ENCODE assay signal across 18 cellular contexts in genomic region chr4:149713031-149713430, GRCh38.
DNase-seq lines count a peak whose midpoint lies in the region; ATAC-seq and TF ChIP-seq lines count a peak whose summit lies in the region.
"Had no signal": no experiment of that assay in that cellular context is flagged by ENCODE, and none has a peak within 500 bp of the region (broad histone marks: within the 10 kb centered on the region; RNA-seq: fewer than 3 reads in every experiment).

No MANE protein-coding gene starts in this region.

- no peak overlapping the region for H3K18ac ChIP-seq in mesendoderm (ENCODE audit: low read length)

- H3K79me2 ChIP-seq in GM23338 (replicated peaks; ENCODE audit: insufficient read depth) (no peaks in the 10 kb centered on the region), mesendoderm (ENCODE audit: control insufficient read depth, insufficient read depth, low read length) (no peaks in the 10 kb centered on the region)

- H2BK5ac ChIP-seq in mesendoderm (ENCODE audit: low read length): no peak overlapping the region

- H3K4me3 ChIP-seq in GM23338 (no peak overlapping the region), endodermal cell (ENCODE audit: low read length) (no peak overlapping the region), mesendoderm (ENCODE audit: low read length) (no peak overlapping the region), testis (no peak overlapping the region)
- H3K4me3 ChIP-seq: BLaER1, GM12878 had no signal

- H3K4ac ChIP-seq in mesendoderm (ENCODE audit: low read depth, low read length): no peak overlapping the region

- H3K27ac Mint-ChIP-seq in GM23338: no peak overlapping the region
- H3K27ac Mint-ChIP-seq in endodermal cell: no peak overlapping the region
- H3K27ac Mint-ChIP-seq: B cell; CD4-positive, CD25-positive, alpha-beta regulatory T cell; CD8-positive, alpha-beta T cell had no signal

- no peak overlapping the region for H4K8ac ChIP-seq in mesendoderm (ENCODE audit: low read depth, low read length)

- H3K9me2 ChIP-seq in GM23338 (ENCODE audit: insufficient read depth): no peaks in the 10 kb centered on the region; the same call in 1 of the 2 replicates

- no peak overlapping the region for H3K56ac ChIP-seq in mesendoderm (ENCODE audit: low read length)

- H3K27me3 Mint-ChIP-seq in GM23338 (ENCODE audit: insufficient read depth, low read depth, poor library complexity) (no peaks in the 10 kb centered on the region), endodermal cell (ENCODE audit: insufficient read depth) (peaks cover 5% of the 10 kb centered on the region)
- H3K27me3 Mint-ChIP-seq: B cell; CD4-positive, CD25-positive, alpha-beta regulatory T cell had no signal

- no peak overlapping the region for H3K4me2 ChIP-seq in GM23338
- H3K4me2 ChIP-seq in mesendoderm (ENCODE audit: low read length): no peak overlapping the region
- H3K4me2 ChIP-seq: BLaER1 had no signal

- H2BK120ac ChIP-seq in mesendoderm (ENCODE audit: low read depth, low read length): no peak overlapping the region

- WGBS in endodermal cell (ENCODE audit: insufficient coverage in 1 of 2, insufficient read length in 1 of 2), 2 experiments: 49 to 69% methylated on average over 3 of the region's 3 CpGs
- WGBS in mesendoderm (ENCODE audit: extremely low coverage, insufficient coverage, low lambda C conversion rate): no CpG with 5 or more reads among the region's 3 CpGs
- WGBS in testis, 2 donors: 77 to 78% methylated on average over 3 of the region's 3 CpGs

- H3K9me3 Mint-ChIP-seq in GM23338 (peaks cover 22% of the 10 kb centered on the region), endodermal cell (peaks cover 4% of the 10 kb centered on the region)
- H3K9me3 Mint-ChIP-seq: CD8-positive, alpha-beta T cell had no signal

- H2AFZ ChIP-seq in GM23338: no peak overlapping the region

- H3K27ac ChIP-seq in GM23338 (ENCODE audit: low read depth): no peak overlapping the region
- no peak overlapping the region for H3K27ac ChIP-seq in endodermal cell (ENCODE audit: low read depth, low read length)
- H3K27ac ChIP-seq in mesendoderm (ENCODE audit: low read depth, low read length): no peak overlapping the region
- no peak overlapping the region for H3K27ac ChIP-seq in testis
- H3K27ac ChIP-seq: 22Rv1, BLaER1, C4-2B had no signal

- DNase-seq in GM23338 (ENCODE audit: low spot score): peak; percentile 7
- DNase-seq in endodermal cell: peak; percentile 80
- peak; percentile 61 for DNase-seq in mesendoderm
- DNase-seq in testis: no peak
- no peak for DNase-seq in stimulated activated CD4-positive, alpha-beta T cell treated with anti-CD3 and anti-CD28 coated beads, Interleukin-15, amount 100 ng/mL, for 24 hours
- DNase-seq: Caco-2; CD4-positive, CD25-positive, alpha-beta regulatory T cell; CD8-positive, alpha-beta T cell; DMS153; DND-41; H9 had no signal

- no peaks in the 10 kb centered on the region for H3K4me1 ChIP-seq in GM23338 (ENCODE audit: insufficient read depth)
- no peaks in the 10 kb centered on the region for H3K4me1 ChIP-seq in endodermal cell (ENCODE audit: control insufficient read depth, insufficient read depth, low read length)
- no peaks in the 10 kb centered on the region for H3K4me1 ChIP-seq in mesendoderm (ENCODE audit: control insufficient read depth, low read depth, low read length)
- no peaks in the 10 kb centered on the region for H3K4me1 ChIP-seq in testis
- H3K4me1 ChIP-seq: BLaER1, Caco-2 had no signal

- intact Hi-C loops in testis (cut with DNase I; ENCODE audit: low total_unique reads): no loop called here

- H3K79me1 ChIP-seq in mesendoderm (ENCODE audit: low read length): no peaks in the 10 kb centered on the region

- TF ChIP-seq POLR2A in testis (IDR thresholded peaks at IDR 0.05): no peak

- no peaks in the 10 kb centered on the region for H3F3A ChIP-seq in GM23338 (replicated peaks; ENCODE audit: low read depth)

- peaks cover 9% of the 10 kb centered on the region for H3K36me3 Mint-ChIP-seq in GM23338 (ENCODE audit: low read depth)
- no peaks in the 10 kb centered on the region for H3K36me3 Mint-ChIP-seq in endodermal cell (ENCODE audit: low read depth)
- H3K36me3 Mint-ChIP-seq: CD4-positive, CD25-positive, alpha-beta regulatory T cell; CD8-positive, alpha-beta T cell had no signal

- H3K4me1 Mint-ChIP-seq in GM23338 (peaks cover 6% of the 10 kb centered on the region), endodermal cell (peaks cover 9% of the 10 kb centered on the region)
- H3K4me1 Mint-ChIP-seq: B cell; CD4-positive, CD25-positive, alpha-beta regulatory T cell had no signal

- no peak overlapping the region for H3K23ac ChIP-seq in mesendoderm (ENCODE audit: low read length)

- no peak overlapping the region for H3K9ac ChIP-seq in endodermal cell (ENCODE audit: extremely low read depth, low read length, poor library complexity, severe bottlenecking)
- H3K9ac ChIP-seq in mesendoderm (ENCODE audit: low read length): no peak overlapping the region
- H3K9ac ChIP-seq: BLaER1 had no signal

- H2BK15ac ChIP-seq in mesendoderm (replicated peaks; ENCODE audit: low read depth): no peak overlapping the region

- TF ChIP-seq CTCF in GM23338 (conservative IDR thresholded peaks at IDR 0.05; ENCODE audit: low read depth in 2 of 2) (no peak), endodermal cell (conservative IDR thresholded peaks at IDR 0.05) (no peak), testis (IDR thresholded peaks at IDR 0.05) (no peak)

- no peaks in the 10 kb centered on the region for H3K9me3 ChIP-seq in endodermal cell (ENCODE audit: control insufficient read depth, low read length)
- no peaks in the 10 kb centered on the region for H3K9me3 ChIP-seq in testis
- H3K9me3 ChIP-seq: Caco-2 had no signal

- H2AK5ac ChIP-seq in mesendoderm (ENCODE audit: low read length): no peak overlapping the region

- H4K5ac ChIP-seq in mesendoderm (ENCODE audit: low read length): no peak overlapping the region

- no peaks in the 10 kb centered on the region for H4K20me1 ChIP-seq in GM23338 (replicated peaks; ENCODE audit: insufficient read depth)
- H4K20me1 ChIP-seq: BLaER1 had no signal

- H3K4me3 Mint-ChIP-seq in GM23338 (no peak overlapping the region), endodermal cell (no peak overlapping the region)
- H3K4me3 Mint-ChIP-seq: B cell; CD4-positive, CD25-positive, alpha-beta regulatory T cell; CD8-positive, alpha-beta T cell; H9 had no signal

- H3K36me3 ChIP-seq in GM23338 (ENCODE audit: insufficient read depth): no peaks in the 10 kb centered on the region
- H3K36me3 ChIP-seq in endodermal cell (ENCODE audit: control insufficient read depth, insufficient read depth, low read length): no peaks in the 10 kb centered on the region
- no peaks in the 10 kb centered on the region for H3K36me3 ChIP-seq in mesendoderm (ENCODE audit: control insufficient read depth, insufficient read depth, low read length)
- H3K36me3 ChIP-seq in testis (ENCODE audit: low read depth, missing control alignments): no peaks in the 10 kb centered on the region
- H3K36me3 ChIP-seq: BLaER1 had no signal

- H3K27me3 ChIP-seq in GM23338 (ENCODE audit: insufficient read depth) (no peaks in the 10 kb centered on the region), endodermal cell (ENCODE audit: control insufficient read depth, insufficient read depth, low read length, poor library complexity, severe bottlenecking) (peaks cover 22% of the 10 kb centered on the region), mesendoderm (ENCODE audit: insufficient read depth, low read length, poor library complexity) (no peaks in the 10 kb centered on the region), testis (no peaks in the 10 kb centered on the region)
- H3K27me3 ChIP-seq: BLaER1 had no signal

- ATAC-seq in GM23338: no peak
- no peak for ATAC-seq in GM19455 (IDR thresholded peaks at IDR 0.05; ENCODE audit: unreplicated experiment)
- ATAC-seq: CD8-positive, alpha-beta T cell; GM12878; HCT116 had no signal

TF ChIP-seq in GM23338, 12 proteins besides CTCF, POLR2A, EP300 and RAD21 (continues in another document):
- TF ChIP-seq POLR2AphosphoS5 (IDR thresholded peaks at IDR 0.05; ENCODE audit: low read depth) (no peak), JUNB (IDR thresholded peaks at IDR 0.05; ENCODE audit: unreplicated experiment) (no peak), EZH2 (IDR thresholded peaks at IDR 0.05; ENCODE audit: low read depth, unreplicated experiment) (no peak)

Comparison
In these comparisons a context has a peak if more than half of its experiments do, and no peak if none do; other contexts are left out.
1. DNase-seq: peak in GM23338 (single experiment), endodermal cell (single experiment) and mesendoderm (single experiment); none in testis (single experiment) and stimulated activated CD4-positive, alpha-beta T cell treated with anti-CD3 and anti-CD28 coated beads, Interleukin-15, amount 100 ng/mL, for 24 hours (single experiment).